Comparison of ENCODE assay signal across 1 cellular context in genomic region chr2:74458957-74459290, GRCh38.
TF ChIP-seq lines count a peak whose summit lies in the region.

No MANE protein-coding gene starts in this region.

TF ChIP-seq in IMR-90, 13 proteins besides CTCF, POLR2A, EP300 and RAD21 (continued from another document):
- TF ChIP-seq MAZ (IDR thresholded peaks at IDR 0.05; ENCODE audit: borderline replicate concordance, low read depth, low read length) = no peak
